In the genomic region with DNA sequence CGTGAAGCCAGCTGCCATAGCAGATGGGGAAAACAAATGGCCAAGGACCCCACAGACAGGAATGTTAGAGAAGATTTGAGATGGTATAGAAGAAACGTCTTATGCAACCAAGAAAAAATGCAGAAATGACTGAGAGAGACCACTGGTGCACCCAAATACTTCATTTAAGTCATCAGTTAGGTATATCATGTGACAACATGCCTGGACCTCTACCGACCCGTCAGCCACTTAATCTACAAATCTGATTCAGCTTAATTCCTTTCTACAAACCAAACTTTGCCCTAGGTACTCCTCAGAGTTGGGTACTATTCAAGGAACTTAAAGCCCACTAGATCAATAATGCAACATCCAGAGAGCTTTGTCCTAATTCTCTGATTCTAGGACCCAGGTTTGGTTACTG, we compare ENCODE assay signal across 26 cellular contexts.
"Had no signal": no experiment of that assay in that cellular context is flagged by ENCODE, and none has a peak within 500 bp of the region (broad histone marks: within the 10 kb centered on the region; RNA-seq: fewer than 3 reads in every experiment).

No MANE protein-coding gene starts in this region.

- H3K4me3 ChIP-seq: left lung, lower lobe of right lung, ovary, right atrium auricular region, right lobe of liver, skin epidermis, stomach, testis, thyroid gland, upper lobe of right lung, uterus had no signal

- H3K9me3 ChIP-seq: left lung, lower lobe of right lung, ovary, right atrium auricular region, right lobe of liver, stomach, testis, thyroid gland, upper lobe of right lung, uterus had no signal

- H3K27me3 Mint-ChIP-seq: naive thymus-derived CD4-positive, alpha-beta T cell; stimulated activated naive B cell treated with anti-CD40 and anti-IgM and Interleukin-4, amounts not matched to agents 10 μg/mL and 1 μg/mL and 100 μg/mL, for 72 hours had no signal

- FAIRE-seq: kidney had no signal

- DNase-seq: hippocampal formation; kidney; left colon; left lung; lower lobe of right lung; mammary epithelial cell; mesenchymal stem cell; naive thymus-derived CD4-positive, alpha-beta T cell; ovary; right lobe of liver; stimulated activated CD4-positive, alpha-beta T cell treated with anti-CD3 and anti-CD28 coated beads, Interleukin-12 subunit alpha, Interleukin-12 subunit beta, amount 100 ng/mL, for 4 hours; stimulated activated CD4-positive, alpha-beta T cell treated with anti-CD3 and anti-CD28 coated beads, Interleukin-15, amount 100 ng/mL, for 24 hours; stimulated activated CD4-positive, alpha-beta T cell treated with anti-CD3 and anti-CD28 coated beads, Interleukin-2, amount 100 ng/mL, for 24 hours; stimulated activated CD4-positive, alpha-beta T cell treated with anti-CD3 and anti-CD28 coated beads, Interleukin-4, amount 100 ng/mL, for 1 hour; stimulated activated naive B cell treated with anti-CD40 and anti-IgM and Interleukin-4, amounts not matched to agents 10 μg/mL and 1 μg/mL and 100 μg/mL, for 72 hours; stimulated activated naive CD8-positive, alpha-beta T cell treated with anti-CD3 and anti-CD28 coated beads, Interleukin-15, Interleukin-2, amounts not matched to agents 100 U/mL and 50 U/mL, for 24 hours; stomach; testis; thyroid gland; trophoblast cell; upper lobe of right lung; uterus had no signal

- H3K4me3 Mint-ChIP-seq: naive thymus-derived CD4-positive, alpha-beta T cell; natural killer cell treated with Interleukin-12 subunit alpha and Interleukin-12 subunit beta and Interleukin-15 and Interleukin-18, amount 100 ng/mL, for 72 hours; stimulated activated naive B cell treated with anti-CD40 and anti-IgM and Interleukin-4, amounts not matched to agents 10 μg/mL and 1 μg/mL and 100 μg/mL, for 72 hours had no signal

- H3K27me3 ChIP-seq: left lung, ovary, right atrium auricular region, right lobe of liver, stomach, testis, thyroid gland, upper lobe of right lung, uterus had no signal

- H3K9me3 Mint-ChIP-seq: natural killer cell treated with Interleukin-12 subunit alpha and Interleukin-12 subunit beta and Interleukin-15 and Interleukin-18, amount 100 ng/mL, for 72 hours; stimulated activated naive B cell treated with anti-CD40 and anti-IgM and Interleukin-4, amounts not matched to agents 10 μg/mL and 1 μg/mL and 100 μg/mL, for 72 hours had no signal

- ATAC-seq: left colon; left lung; lower lobe of right lung; naive thymus-derived CD4-positive, alpha-beta T cell; natural killer cell treated with Interleukin-12 subunit alpha and Interleukin-12 subunit beta and Interleukin-15 and Interleukin-18, amount 100 ng/mL, for 72 hours; right lobe of liver; stimulated activated naive B cell treated with anti-CD40 and anti-IgM and Interleukin-4, amounts not matched to agents 10 μg/mL and 1 μg/mL and 100 μg/mL, for 72 hours; stimulated activated naive CD8-positive, alpha-beta T cell treated with anti-CD3 and anti-CD28 coated beads, Interleukin-15, Interleukin-2, amounts not matched to agents 100 U/mL and 50 U/mL, for 24 hours; upper lobe of right lung had no signal

- H3K4me1 ChIP-seq: left lung, right lobe of liver, thyroid gland, uterus had no signal

- H3K27ac ChIP-seq: left lung, lower lobe of right lung, ovary, right atrium auricular region, right lobe of liver, skin epidermis, stomach, testis, thyroid gland, upper lobe of right lung, uterus had no signal

- H3K36me3 Mint-ChIP-seq: naive thymus-derived CD4-positive, alpha-beta T cell; natural killer cell treated with Interleukin-12 subunit alpha and Interleukin-12 subunit beta and Interleukin-15 and Interleukin-18, amount 100 ng/mL, for 72 hours; stimulated activated naive B cell treated with anti-CD40 and anti-IgM and Interleukin-4, amounts not matched to agents 10 μg/mL and 1 μg/mL and 100 μg/mL, for 72 hours had no signal

- H3K36me3 ChIP-seq: left lung, lower lobe of right lung, ovary, right atrium auricular region, right lobe of liver, stomach, thyroid gland, upper lobe of right lung, uterus had no signal

- H3K27ac Mint-ChIP-seq: naive thymus-derived CD4-positive, alpha-beta T cell; natural killer cell treated with Interleukin-12 subunit alpha and Interleukin-12 subunit beta and Interleukin-15 and Interleukin-18, amount 100 ng/mL, for 72 hours; progenitor cell of endocrine pancreas; stimulated activated naive B cell treated with anti-CD40 and anti-IgM and Interleukin-4, amounts not matched to agents 10 μg/mL and 1 μg/mL and 100 μg/mL, for 72 hours had no signal
